In genomic region chrX:16892504-16893362, GRCh38 we compare ENCODE assay signal across 1 cellular context.
A peak's percentile ranks its signal among the peaks of the same experiment; 100 is the strongest.
TF ChIP-seq lines count a peak whose summit lies in the region.

No MANE protein-coding gene starts in this region.

TF ChIP-seq in HEK293, 187 proteins besides CTCF, POLR2A, EP300 and RAD21 (continued from another document):
- TF ChIP-seq ZSCAN18 (tag by site-specific recombination; IDR thresholded peaks at IDR 0.05) (no peak), SALL2 (tag by site-specific recombination; IDR thresholded peaks at IDR 0.05; ENCODE audit: borderline replicate concordance) (no peak), BCL11A (tag by site-specific recombination; IDR thresholded peaks at IDR 0.05; ENCODE audit: low read depth) (no peak), SCRT2 (tag by site-specific recombination; IDR thresholded peaks at IDR 0.05) (no peak), ZNF654 (tag by site-specific recombination; IDR thresholded peaks at IDR 0.05; ENCODE audit: low read depth) (peak; percentile 61), PRDM10 (tag by site-specific recombination; IDR thresholded peaks at IDR 0.05) (no peak), ZNF571 (tag by site-specific recombination; IDR thresholded peaks at IDR 0.05) (no peak), ZNF26 (tag by site-specific recombination; IDR thresholded peaks at IDR 0.05) (no peak), TRIM28 (IDR thresholded peaks at IDR 0.05; ENCODE audit: borderline replicate concordance, low read length) (0 out of 2 replicates have a peak, but pooled peaks have one; percentile 68), ZNF423 (tag by site-specific recombination; IDR thresholded peaks at IDR 0.05) (no peak), ZNF354C (tag by site-specific recombination; IDR thresholded peaks at IDR 0.05; ENCODE audit: borderline replicate concordance, low read depth) (no peak), ZNF549 (tag by site-specific recombination; IDR thresholded peaks at IDR 0.05) (no peak), PRDM1 (tag by site-specific recombination; IDR thresholded peaks at IDR 0.05) (peak; percentile 66), KLF1 (tag by site-specific recombination; IDR thresholded peaks at IDR 0.05) (no peak), ZNF488 (tag by site-specific recombination; IDR thresholded peaks at IDR 0.05) (no peak), SP7 (tag by site-specific recombination; IDR thresholded peaks at IDR 0.05) (no peak), ZBTB44 (tag by site-specific recombination; IDR thresholded peaks at IDR 0.05) (no peak), ZBTB7A (tag by site-specific recombination; IDR thresholded peaks at IDR 0.05; ENCODE audit: low read depth) (no peak), ZNF513 (tag by site-specific recombination; IDR thresholded peaks at IDR 0.05) (no peak), ZNF449 (tag by site-specific recombination; IDR thresholded peaks at IDR 0.05) (no peak), SP2 (tag by site-specific recombination; IDR thresholded peaks at IDR 0.05) (no peak), IKZF3 (tag by site-specific recombination; IDR thresholded peaks at IDR 0.05) (peak; percentile 60; the same call in 1 of the 2 replicates), ZNF2 (tag by site-specific recombination; IDR thresholded peaks at IDR 0.05) (0 out of 2 replicates have a peak, but pooled peaks have one; percentile 35), ZNF776 (tag by site-specific recombination; IDR thresholded peaks at IDR 0.05; ENCODE audit: borderline replicate concordance) (no peak), ZNF341 (tag by site-specific recombination; IDR thresholded peaks at IDR 0.05; ENCODE audit: low read depth) (peak; percentile 51; the same call in 1 of the 2 replicates), PATZ1 (tag by site-specific recombination; IDR thresholded peaks at IDR 0.05) (0 out of 2 replicates have a peak, but pooled peaks have one; percentile 14), ZNF747 (tag by site-specific recombination; IDR thresholded peaks at IDR 0.05) (no peak), ZEB2 (tag by site-specific recombination; IDR thresholded peaks at IDR 0.05) (no peak), TSHZ1 (tag by site-specific recombination; IDR thresholded peaks at IDR 0.05; ENCODE audit: borderline replicate concordance) (no peak), ZBTB21 (tag by site-specific recombination; IDR thresholded peaks at IDR 0.05) (no peak), ZBTB17 (tag by site-specific recombination; IDR thresholded peaks at IDR 0.05) (peak; percentile 93), ZNF24 (tag by site-specific recombination; IDR thresholded peaks at IDR 0.05) (no peak), ZNF10 (tag by site-specific recombination; IDR thresholded peaks at IDR 0.05) (peak; percentile 53; the same call in 1 of the 2 replicates), ZBTB26 (tag by site-specific recombination; optimal IDR thresholded peaks at IDR 0.05) (no peak)
